ENCODE assay signal across 17 cellular contexts in genomic region chr4:8911311-8912088, GRCh38. TPM values are rescaled to one million over a fixed set of nuclear protein-coding genes. Genes with fewer than 3 reads are reported as not detected.
A peak's percentile ranks its signal among the peaks of the same experiment; 100 is the strongest.
DNase-seq lines count a peak whose midpoint lies in the region; ATAC-seq and TF ChIP-seq lines count a peak whose summit lies in the region.
"Had no signal": no experiment of that assay in that cellular context is flagged by ENCODE, and none has a peak within 500 bp of the region (broad histone marks: within the 10 kb centered on the region; RNA-seq: fewer than 3 reads in every experiment).

No MANE protein-coding gene starts in this region.

- TF ChIP-seq EP300 in upper lobe of left lung (IDR thresholded peaks at IDR 0.05) = no peak

- TF ChIP-seq POLR2A in breast epithelium (IDR thresholded peaks at IDR 0.05) (no peak), upper lobe of left lung (IDR thresholded peaks at IDR 0.05) (no peak)

- H3K4me1 Mint-ChIP-seq in MCF 10A (ENCODE audit: insufficient read depth, unreplicated experiment) = no peaks in the 10 kb centered on the region

- H3K27me3 Mint-ChIP-seq in MCF 10A (ENCODE audit: insufficient read depth, unreplicated experiment) = peaks cover 10% of the 10 kb centered on the region

- no TSS peak for BruUV-seq in MCF 10A (replicated peaks; lab: Mats Ljungman, UMichigan)

- peaks cover 8% of the 10 kb centered on the region for H3K9me3 Mint-ChIP-seq in MCF 10A (ENCODE audit: unreplicated experiment)

- DNase-seq in breast epithelium (ENCODE audit: low spot score in 2 of 2) (peak; percentile 19 to 47), MCF 10A (ENCODE audit: unreplicated experiment) (no peak), RWPE2 (ENCODE audit: low spot score) (peak; percentile 49), islet precursor cell (peak; percentile 57), upper lobe of left lung (peak; percentile 8 to 77), SK-N-DZ (ENCODE audit: low spot score) (no peak), HPDE6-E6E7 (ENCODE audit: extremely low spot score) (no peak)
- DNase-seq: activated gamma-delta T cell treated with Interleukin-2 at 50 U/mL for 16 hours, foreskin melanocyte, HCEC 1CT, NCI-H446, SJCRH30 had no signal

- H3K27me3 ChIP-seq in breast epithelium (peaks cover 0 to 73% of the 10 kb centered on the region in 2 donors), RWPE2 (ENCODE audit: insufficient read depth, poor library complexity, severe bottlenecking) (peaks cover 36% of the 10 kb centered on the region), upper lobe of left lung (no peaks in the 10 kb centered on the region)
- H3K27me3 ChIP-seq: BLaER1 treated with 17β-estradiol and CSF1 and Interleukin-3, amounts not matched to agents 10 nM and 100 nM had no signal

- H3K9me3 ChIP-seq in breast epithelium (no peaks in the 10 kb centered on the region), RWPE2 (ENCODE audit: severe bottlenecking) (no peaks in the 10 kb centered on the region), upper lobe of left lung (no peaks in the 10 kb centered on the region)
- H3K9me3 ChIP-seq: BLaER1 treated with 17β-estradiol and CSF1 and Interleukin-3, amounts not matched to agents 10 nM and 100 nM; prostate gland; SJCRH30; thoracic aorta had no signal

- peaks cover 4% of the 10 kb centered on the region for H3K36me3 Mint-ChIP-seq in MCF 10A (ENCODE audit: insufficient read depth, unreplicated experiment)

- TF ChIP-seq CTCF in breast epithelium (IDR thresholded peaks at IDR 0.05) (no peak), MCF 10A (IDR thresholded peaks at IDR 0.05; ENCODE audit: unreplicated experiment) (no peak), RWPE2 (IDR thresholded peaks at IDR 0.05; ENCODE audit: poor library complexity, severe bottlenecking) (no peak), upper lobe of left lung (IDR thresholded peaks at IDR 0.05) (no peak)

- no peak overlapping the region for H3K27ac Mint-ChIP-seq in MCF 10A (ENCODE audit: low read depth, unreplicated experiment)

- ATAC-seq in RWPE2 (ENCODE audit: low read depth) (no peak; the same call in 2 of the 3 replicates), upper lobe of left lung (ENCODE audit: low FRiP score in 2 of 2) (no peak), GM18502 (IDR thresholded peaks at IDR 0.05; ENCODE audit: poor library complexity, unreplicated experiment) (no peak)

- 78 to 81% methylated on average over 16 to 20 of the region's 31 CpGs for WGBS in upper lobe of left lung, 2 donors

- POLR2A ChIA-PET in MCF 10A (lab: Yijun Ruan, JAX) = no interaction called here

- intact Hi-C loops in breast epithelium (cut with DNase I; ENCODE audit: low total_unique reads) = no loop called here
- intact Hi-C loops in MCF 10A (cut with micrococcal nuclease) = loop anchor here (10.0 kb wide), 1 partner anchor 307 kb away; no protein-coding TSS in a partner anchor

- H3K27ac ChIP-seq in breast epithelium = no peak overlapping the region
- no peak overlapping the region for H3K27ac ChIP-seq in RWPE2 (ENCODE audit: poor library complexity, severe bottlenecking)
- no peak overlapping the region for H3K27ac ChIP-seq in upper lobe of left lung
- H3K27ac ChIP-seq: BLaER1 treated with 17β-estradiol and CSF1 and Interleukin-3, amounts not matched to agents 10 nM and 100 nM; prostate gland; SJCRH30; thoracic aorta had no signal

- no peaks in the 10 kb centered on the region for H3K4me1 ChIP-seq in breast epithelium
- no peaks in the 10 kb centered on the region for H3K4me1 ChIP-seq in RWPE2 (ENCODE audit: insufficient read depth, poor library complexity, severe bottlenecking)
- H3K4me1 ChIP-seq in upper lobe of left lung = peaks cover 0 to 4% (median 0%) of the 10 kb centered on the region in 4 donors
- H3K4me1 ChIP-seq: prostate gland, SJCRH30 had no signal

- CTCF ChIA-PET in MCF 10A (lab: Yijun Ruan, JAX) = interaction anchor here (0.8 to 0.9 kb wide), 2 partner anchors 80 to 304 kb away, joined by 3 read pairs; no protein-coding TSS in a partner anchor

- H3K4me3 ChIP-seq in breast epithelium = peak overlapping the region in 1 of 3 donors; percentile 15
- no peak overlapping the region for H3K4me3 ChIP-seq in RWPE2 (ENCODE audit: severe bottlenecking)
- H3K4me3 ChIP-seq in upper lobe of left lung = no peak overlapping the region
- H3K4me3 ChIP-seq: BLaER1 treated with 17β-estradiol and CSF1 and Interleukin-3, amounts not matched to agents 10 nM and 100 nM; lung; prostate gland; SJCRH30; thoracic aorta had no signal

- no peaks in the 10 kb centered on the region for H3K36me3 ChIP-seq in breast epithelium
- H3K36me3 ChIP-seq in RWPE2 (ENCODE audit: low read depth) = no peaks in the 10 kb centered on the region
- no peaks in the 10 kb centered on the region for H3K36me3 ChIP-seq in upper lobe of left lung
- H3K36me3 ChIP-seq: BLaER1 treated with 17β-estradiol and CSF1 and Interleukin-3, amounts not matched to agents 10 nM and 100 nM; prostate gland; SJCRH30; thoracic aorta had no signal

- H3K4me3 Mint-ChIP-seq in MCF 10A (ENCODE audit: unreplicated experiment) = no peak overlapping the region

RNA-seq across cellular contexts. Expression of gene HMX1, which starts 39.9 kb away (rescaled TPM):
- total RNA-seq in breast epithelium (not detected), MCF 10A (2022) (not detected in 2 replicates), upper lobe of left lung (not detected)
- polyA plus RNA-seq in SK-N-DZ (2014; cell fraction: cytosol; rRNA removed) = 45.4 and 69.0 TPM in 2 replicates
- polyA plus RNA-seq in SK-N-DZ (2014; cell fraction: nucleus; rRNA removed) = 50.6 and 62.3 TPM in 2 replicates
- total RNA-seq: lung, SJCRH30 had no signal
- polyA plus RNA-seq: lung had no signal

Comparison
In these comparisons a context has a peak if more than half of its experiments do, and no peak if none do; other contexts are left out.
1. DNase-seq: peak in breast epithelium (2 of 2), RWPE2 (single experiment), islet precursor cell (single experiment) and upper lobe of left lung (2 of 2); none in MCF 10A (single experiment), SK-N-DZ (single experiment) and HPDE6-E6E7 (single experiment).